Comparison of ENCODE assay signal across 8 cellular contexts in the genomic region with DNA sequence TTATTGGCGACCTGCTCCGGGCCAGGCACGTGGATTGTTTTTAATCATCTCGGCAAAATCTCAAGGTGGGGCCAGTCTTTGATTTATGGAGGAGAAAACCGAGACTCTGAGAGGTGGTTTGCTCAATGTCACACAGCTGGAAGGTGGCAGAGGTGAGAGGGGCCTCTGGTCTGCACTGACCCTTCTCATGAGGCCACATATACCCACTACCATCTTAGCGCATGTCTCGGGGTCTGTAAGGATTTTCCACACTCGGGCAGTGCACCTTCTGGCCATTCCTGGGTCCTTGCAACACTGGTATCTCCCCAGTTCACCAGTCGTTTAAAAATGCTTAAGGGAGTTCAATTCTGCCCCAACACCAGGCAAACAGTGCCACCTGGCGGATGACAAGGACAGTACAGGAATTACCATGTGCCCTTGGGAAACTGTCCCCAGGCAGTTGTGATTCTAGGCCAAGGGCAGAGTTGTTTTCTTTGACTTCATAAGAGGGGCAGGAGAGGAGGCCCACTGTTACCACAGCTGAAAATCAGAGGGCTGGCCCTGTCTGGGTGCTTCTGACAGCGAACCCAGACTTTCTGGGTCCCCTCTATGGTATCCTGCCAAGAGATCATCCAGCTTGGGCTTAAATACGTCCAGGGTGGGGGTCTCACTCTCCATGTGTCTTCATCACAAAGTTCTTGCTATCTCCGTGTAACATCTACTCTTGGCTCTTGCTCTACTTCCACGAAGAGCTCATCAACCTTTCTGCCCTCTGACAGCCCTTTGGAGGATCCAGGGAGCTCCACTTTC. TPM values are rescaled to one million over a fixed set of nuclear protein-coding genes. Genes with fewer than 3 reads are reported as not detected.
A peak's percentile ranks its signal among the peaks of the same experiment; 100 is the strongest.
DNase-seq lines count a peak whose midpoint lies in the region; ATAC-seq and TF ChIP-seq lines count a peak whose summit lies in the region.

No MANE protein-coding gene starts in this region.

- no peak overlapping the region for H3K4me3 ChIP-seq in OCI-LY1 (ENCODE audit: low read depth, low read length, poor library complexity, severe bottlenecking)

- H3F3A ChIP-seq in OCI-LY1 (ENCODE audit: insufficient read depth, low read length): no peaks in the 10 kb centered on the region

- H3K27me3 ChIP-seq in OCI-LY1 (ENCODE audit: insufficient read depth, low read length): peaks cover 4% of the 10 kb centered on the region; the same call in 1 of the 2 replicates

- no peaks in the 10 kb centered on the region for H3K79me2 ChIP-seq in OCI-LY1 (ENCODE audit: insufficient read depth, low read length)

- TF ChIP-seq EP300 in Ishikawa (IDR thresholded peaks at IDR 0.05; ENCODE audit: borderline replicate concordance): no peak

- no peaks in the 10 kb centered on the region for H4K20me1 ChIP-seq in OCI-LY1 (ENCODE audit: insufficient read depth, low read length)

- TF ChIP-seq RAD21 in Ishikawa (IDR thresholded peaks at IDR 0.05; ENCODE audit: low read depth): peak; percentile 99

- ATAC-seq in GM21786 (IDR thresholded peaks at IDR 0.05; ENCODE audit: unreplicated experiment): no peak

- no peak for TF ChIP-seq POLR2A in erythroblast (IDR thresholded peaks at IDR 0.05; ENCODE audit: low read length)

- TF ChIP-seq CTCF in OCI-LY1 (IDR thresholded peaks at IDR 0.05; ENCODE audit: low read length): peak; percentile 94

- in situ Hi-C loops in Caki2 (cut with HindIII; ENCODE audit: low pct_unique_long_range_greater_than_20kb, low sequenced_read_pairs): no loop called here

- no peak overlapping the region for H3K27ac ChIP-seq in OCI-LY1 (ENCODE audit: low read depth, low read length, poor library complexity, severe bottlenecking)

- H2AFZ ChIP-seq in OCI-LY1 (ENCODE audit: low read length): no peak overlapping the region

- H3K36me3 ChIP-seq in OCI-LY1 (ENCODE audit: insufficient read depth, low read length): no peaks in the 10 kb centered on the region

- H3K9ac ChIP-seq in OCI-LY1 (ENCODE audit: low read length): no peak overlapping the region

- no peaks in the 10 kb centered on the region; the same call in 1 of the 2 replicates for H3K9me3 ChIP-seq in OCI-LY1 (ENCODE audit: low read length)

- H3K4me2 ChIP-seq in OCI-LY1 (ENCODE audit: low read length): no peak overlapping the region

- no peaks in the 10 kb centered on the region for H3K9me2 ChIP-seq in OCI-LY1 (ENCODE audit: low read depth, low read length)

- H3K4me1 ChIP-seq in OCI-LY1 (ENCODE audit: insufficient read depth, low read length, severe bottlenecking): no peaks in the 10 kb centered on the region

- DNase-seq in Caki2 (ENCODE audit: low read depth) (peak; percentile 44), erythroblast (lab: John Stamatoyannopoulos, UW) (peak; percentile 78 to 90), myocyte (ENCODE audit: low read depth) (peak; percentile 86)
- DNase-seq in activated CD8-positive, alpha-beta memory T cell treated with anti-CD3 and anti-CD28 coated beads, Interleukin-2, amount 50 U/mL, for 4 hours: peak; percentile 82
- peak; percentile 88 for DNase-seq in stimulated activated CD8-positive, alpha-beta memory T cell treated with anti-CD3 and anti-CD28 coated beads, Interleukin-4, amount 100 ng/mL, for 48 hours

TF ChIP-seq in Ishikawa, 13 proteins besides CTCF, POLR2A, EP300 and RAD21:
- TF ChIP-seq YY1 (IDR thresholded peaks at IDR 0.05; ENCODE audit: low read depth): no peak
- no peak; the same call in 1 of the 2 replicates for TF ChIP-seq CEBPB (IDR thresholded peaks at IDR 0.05)
- TF ChIP-seq TAF1 (IDR thresholded peaks at IDR 0.05; ENCODE audit: low read depth): no peak
- TF ChIP-seq FOXM1 (IDR thresholded peaks at IDR 0.05; ENCODE audit: borderline replicate concordance, low read depth): no peak
- TF ChIP-seq, protein P1, sequence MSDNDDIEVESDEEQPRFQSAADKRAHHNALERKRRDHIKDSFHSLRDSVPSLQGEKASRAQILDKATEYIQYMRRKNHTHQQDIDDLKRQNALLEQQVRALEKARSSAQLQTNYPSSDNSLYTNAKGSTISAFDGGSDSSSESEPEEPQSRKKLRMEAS (IDR thresholded peaks at IDR 0.05): no peak
- TF ChIP-seq, protein P2, sequence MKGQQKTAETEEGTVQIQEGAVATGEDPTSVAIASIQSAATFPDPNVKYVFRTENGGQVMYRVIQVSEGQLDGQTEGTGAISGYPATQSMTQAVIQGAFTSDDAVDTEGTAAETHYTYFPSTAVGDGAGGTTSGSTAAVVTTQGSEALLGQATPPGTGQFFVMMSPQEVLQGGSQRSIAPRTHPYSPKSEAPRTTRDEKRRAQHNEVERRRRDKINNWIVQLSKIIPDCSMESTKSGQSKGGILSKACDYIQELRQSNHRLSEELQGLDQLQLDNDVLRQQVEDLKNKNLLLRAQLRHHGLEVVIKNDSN (IDR thresholded peaks at IDR 0.05): no peak
- TF ChIP-seq NFIC (IDR thresholded peaks at IDR 0.05): no peak
- TF ChIP-seq EGR1 (IDR thresholded peaks at IDR 0.05): no peak

RNA-seq across cellular contexts. Expression of a gene that starts 39.4 kb away (rescaled TPM):
- total RNA-seq in Caki2 (2014; rRNA removed; shearing (Covaris generic); ENCODE audit: low replicate concordance): 7.6 and 14.8 TPM in 2 replicates
- 6.5 and 9.1 TPM in 2 replicates for total RNA-seq in myocyte
- polyA plus RNA-seq in myocyte (2012): 11.7 TPM

RNA-seq across cellular contexts. Expression of a gene that starts 50.3 kb away (rescaled TPM):
- 18.9 and 25.6 TPM in 2 replicates for total RNA-seq in Caki2 (2014; rRNA removed; shearing (Covaris generic); ENCODE audit: low replicate concordance)
- 36.6 and 40.3 TPM in 2 replicates for total RNA-seq in myocyte
- 32.7 TPM for polyA plus RNA-seq in myocyte (2012)
